In the genomic region with DNA sequence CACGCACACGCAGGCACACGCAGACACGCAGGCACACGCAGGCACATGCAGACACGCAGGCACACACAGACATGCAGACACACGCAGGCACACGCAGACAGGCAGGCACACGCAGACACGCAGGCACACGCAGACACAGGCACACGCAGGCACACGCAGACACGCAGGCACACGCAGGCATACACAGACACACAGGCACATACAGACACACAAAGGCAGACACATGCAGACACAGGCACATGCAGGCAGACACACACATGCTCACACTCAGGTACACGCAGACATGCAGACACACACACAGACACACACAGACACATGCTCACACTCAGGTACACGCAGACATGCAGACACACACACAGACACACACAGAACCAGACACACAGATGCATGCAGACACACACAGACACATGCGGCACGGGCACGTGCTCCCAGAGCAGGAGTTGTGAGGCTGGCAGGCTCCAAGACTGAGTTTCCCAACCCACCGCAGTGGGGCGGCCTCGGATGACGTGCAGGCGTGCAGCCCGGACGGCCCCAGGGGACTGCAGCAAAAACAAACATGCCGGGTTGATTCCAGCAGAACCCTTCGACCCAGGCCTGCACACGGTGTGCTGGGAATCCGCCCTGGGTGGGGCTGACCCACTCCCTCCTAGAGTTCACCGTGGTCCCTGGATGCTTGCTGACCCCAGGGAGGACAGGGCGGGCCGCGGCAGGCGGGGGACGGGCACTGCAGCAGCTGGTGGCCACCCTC, we compare ENCODE assay signal across 1 cellular context.
TF ChIP-seq lines count a peak whose summit lies in the region.

No MANE protein-coding gene starts in this region.

TF ChIP-seq in HepG2, 621 proteins besides CTCF, POLR2A, EP300 and RAD21 (continued from another document and continues in another):
- TF ChIP-seq, protein P1, sequence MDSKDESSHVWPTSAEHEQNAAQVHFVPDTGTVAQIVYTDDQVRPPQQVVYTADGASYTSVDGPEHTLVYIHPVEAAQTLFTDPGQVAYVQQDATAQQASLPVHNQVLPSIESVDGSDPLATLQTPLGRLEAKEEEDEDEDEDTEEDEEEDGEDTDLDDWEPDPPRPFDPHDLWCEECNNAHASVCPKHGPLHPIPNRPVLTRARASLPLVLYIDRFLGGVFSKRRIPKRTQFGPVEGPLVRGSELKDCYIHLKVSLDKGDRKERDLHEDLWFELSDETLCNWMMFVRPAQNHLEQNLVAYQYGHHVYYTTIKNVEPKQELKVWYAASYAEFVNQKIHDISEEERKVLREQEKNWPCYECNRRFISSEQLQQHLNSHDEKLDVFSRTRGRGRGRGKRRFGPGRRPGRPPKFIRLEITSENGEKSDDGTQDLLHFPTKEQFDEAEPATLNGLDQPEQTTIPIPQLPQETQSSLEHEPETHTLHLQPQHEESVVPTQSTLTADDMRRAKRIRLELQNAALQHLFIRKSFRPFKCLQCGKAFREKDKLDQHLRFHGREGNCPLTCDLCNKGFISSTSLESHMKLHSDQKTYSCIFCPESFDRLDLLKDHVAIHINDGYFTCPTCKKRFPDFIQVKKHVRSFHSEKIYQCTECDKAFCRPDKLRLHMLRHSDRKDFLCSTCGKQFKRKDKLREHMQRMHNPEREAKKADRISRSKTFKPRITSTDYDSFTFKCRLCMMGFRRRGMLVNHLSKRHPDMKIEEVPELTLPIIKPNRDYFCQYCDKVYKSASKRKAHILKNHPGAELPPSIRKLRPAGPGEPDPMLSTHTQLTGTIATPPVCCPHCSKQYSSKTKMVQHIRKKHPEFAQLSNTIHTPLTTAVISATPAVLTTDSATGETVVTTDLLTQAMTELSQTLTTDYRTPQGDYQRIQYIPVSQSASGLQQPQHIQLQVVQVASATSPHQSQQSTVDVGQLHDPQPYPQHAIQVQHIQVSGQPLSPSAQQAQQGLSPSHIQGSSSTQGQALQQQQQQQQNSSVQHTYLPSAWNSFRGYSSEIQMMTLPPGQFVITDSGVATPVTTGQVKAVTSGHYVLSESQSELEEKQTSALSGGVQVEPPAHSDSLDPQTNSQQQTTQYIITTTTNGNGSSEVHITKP (CRISPR knock-in tag; IDR thresholded peaks at IDR 0.05; ENCODE audit: low read depth): no peak
- TF ChIP-seq, protein P2, sequence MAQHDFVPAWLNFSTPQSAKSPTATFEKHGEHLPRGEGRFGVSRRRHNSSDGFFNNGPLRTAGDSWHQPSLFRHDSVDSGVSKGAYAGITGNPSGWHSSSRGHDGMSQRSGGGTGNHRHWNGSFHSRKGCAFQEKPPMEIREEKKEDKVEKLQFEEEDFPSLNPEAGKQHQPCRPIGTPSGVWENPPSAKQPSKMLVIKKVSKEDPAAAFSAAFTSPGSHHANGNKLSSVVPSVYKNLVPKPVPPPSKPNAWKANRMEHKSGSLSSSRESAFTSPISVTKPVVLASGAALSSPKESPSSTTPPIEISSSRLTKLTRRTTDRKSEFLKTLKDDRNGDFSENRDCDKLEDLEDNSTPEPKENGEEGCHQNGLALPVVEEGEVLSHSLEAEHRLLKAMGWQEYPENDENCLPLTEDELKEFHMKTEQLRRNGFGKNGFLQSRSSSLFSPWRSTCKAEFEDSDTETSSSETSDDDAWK (CRISPR knock-in tag; IDR thresholded peaks at IDR 0.05): no peak
- TF ChIP-seq ZNF292 (CRISPR knock-in tag; IDR thresholded peaks at IDR 0.05; ENCODE audit: borderline replicate concordance, low read depth) (peak; percentile 90), ZNF230 (CRISPR knock-in tag; IDR thresholded peaks at IDR 0.05) (peak; percentile 93), ZNF282 (IDR thresholded peaks at IDR 0.05; ENCODE audit: partially characterized antibody) (no peak), SRY (CRISPR knock-in tag; IDR thresholded peaks at IDR 0.05) (peak; percentile 86; the same call in 1 of the 2 replicates), ISL2 (CRISPR knock-in tag; IDR thresholded peaks at IDR 0.05) (no peak), RORA (CRISPR knock-in tag; IDR thresholded peaks at IDR 0.05) (no peak), DR1 (CRISPR knock-in tag; IDR thresholded peaks at IDR 0.05) (peak; percentile 38; the same call in 1 of the 2 replicates), ZEB1 (IDR thresholded peaks at IDR 0.05; ENCODE audit: insufficient replicate concordance, low read depth) (no peak), ZNF326 (CRISPR knock-in tag; IDR thresholded peaks at IDR 0.05; ENCODE audit: borderline replicate concordance) (no peak), ZNF780A (CRISPR knock-in tag; IDR thresholded peaks at IDR 0.05) (no peak), TCF12 (IDR thresholded peaks at IDR 0.05) (no peak), TCF12 (CRISPR knock-in tag; IDR thresholded peaks at IDR 0.05) (no peak), RBFOX2 (IDR thresholded peaks at IDR 0.05; ENCODE audit: low read depth, low read length) (peak; percentile 69), ZNF124 (CRISPR knock-in tag; IDR thresholded peaks at IDR 0.05) (no peak), ZSCAN9 (CRISPR knock-in tag; IDR thresholded peaks at IDR 0.05; ENCODE audit: borderline replicate concordance) (no peak), ZNF644 (CRISPR knock-in tag; IDR thresholded peaks at IDR 0.05; ENCODE audit: low read depth) (0 out of 2 replicates have a peak, but pooled peaks have one; percentile 19), ZNF234 (CRISPR knock-in tag; conservative IDR thresholded peaks at IDR 0.05) (no peak), ZSCAN21 (CRISPR knock-in tag; IDR thresholded peaks at IDR 0.05; ENCODE audit: borderline replicate concordance) (peak; percentile 83), ISX (CRISPR knock-in tag; conservative IDR thresholded peaks at IDR 0.05) (no peak), ZNF274 (CRISPR knock-in tag; IDR thresholded peaks at IDR 0.05) (peak; percentile 80; the same call in 1 of the 2 replicates), FOXC1 (CRISPR knock-in tag; IDR thresholded peaks at IDR 0.05; ENCODE audit: borderline replicate concordance) (peak; percentile 88; the same call in 1 of the 2 replicates), ZNF430 (CRISPR knock-in tag; IDR thresholded peaks at IDR 0.05) (no peak; the same call in 1 of the 2 replicates), NFATC3 (CRISPR knock-in tag; IDR thresholded peaks at IDR 0.05) (no peak), NFRKB (IDR thresholded peaks at IDR 0.05) (no peak), SIX4 (CRISPR knock-in tag; IDR thresholded peaks at IDR 0.05) (no peak), SUZ12 (IDR thresholded peaks at IDR 0.05; ENCODE audit: low read depth, low read length) (no peak), ZSCAN29 (CRISPR knock-in tag; conservative IDR thresholded peaks at IDR 0.05) (0 out of 2 replicates have a peak, but pooled peaks have one; percentile 42)
- TF ChIP-seq, protein P3, sequence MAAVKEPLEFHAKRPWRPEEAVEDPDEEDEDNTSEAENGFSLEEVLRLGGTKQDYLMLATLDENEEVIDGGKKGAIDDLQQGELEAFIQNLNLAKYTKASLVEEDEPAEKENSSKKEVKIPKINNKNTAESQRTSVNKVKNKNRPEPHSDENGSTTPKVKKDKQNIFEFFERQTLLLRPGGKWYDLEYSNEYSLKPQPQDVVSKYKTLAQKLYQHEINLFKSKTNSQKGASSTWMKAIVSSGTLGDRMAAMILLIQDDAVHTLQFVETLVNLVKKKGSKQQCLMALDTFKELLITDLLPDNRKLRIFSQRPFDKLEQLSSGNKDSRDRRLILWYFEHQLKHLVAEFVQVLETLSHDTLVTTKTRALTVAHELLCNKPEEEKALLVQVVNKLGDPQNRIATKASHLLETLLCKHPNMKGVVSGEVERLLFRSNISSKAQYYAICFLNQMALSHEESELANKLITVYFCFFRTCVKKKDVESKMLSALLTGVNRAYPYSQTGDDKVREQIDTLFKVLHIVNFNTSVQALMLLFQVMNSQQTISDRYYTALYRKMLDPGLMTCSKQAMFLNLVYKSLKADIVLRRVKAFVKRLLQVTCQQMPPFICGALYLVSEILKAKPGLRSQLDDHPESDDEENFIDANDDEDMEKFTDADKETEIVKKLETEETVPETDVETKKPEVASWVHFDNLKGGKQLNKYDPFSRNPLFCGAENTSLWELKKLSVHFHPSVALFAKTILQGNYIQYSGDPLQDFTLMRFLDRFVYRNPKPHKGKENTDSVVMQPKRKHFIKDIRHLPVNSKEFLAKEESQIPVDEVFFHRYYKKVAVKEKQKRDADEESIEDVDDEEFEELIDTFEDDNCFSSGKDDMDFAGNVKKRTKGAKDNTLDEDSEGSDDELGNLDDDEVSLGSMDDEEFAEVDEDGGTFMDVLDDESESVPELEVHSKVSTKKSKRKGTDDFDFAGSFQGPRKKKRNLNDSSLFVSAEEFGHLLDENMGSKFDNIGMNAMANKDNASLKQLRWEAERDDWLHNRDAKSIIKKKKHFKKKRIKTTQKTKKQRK (IDR thresholded peaks at IDR 0.05; ENCODE audit: low read length): no peak
- TF ChIP-seq, protein P4, sequence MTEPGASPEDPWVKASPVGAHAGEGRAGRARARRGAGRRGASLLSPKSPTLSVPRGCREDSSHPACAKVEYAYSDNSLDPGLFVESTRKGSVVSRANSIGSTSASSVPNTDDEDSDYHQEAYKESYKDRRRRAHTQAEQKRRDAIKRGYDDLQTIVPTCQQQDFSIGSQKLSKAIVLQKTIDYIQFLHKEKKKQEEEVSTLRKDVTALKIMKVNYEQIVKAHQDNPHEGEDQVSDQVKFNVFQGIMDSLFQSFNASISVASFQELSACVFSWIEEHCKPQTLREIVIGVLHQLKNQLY (CRISPR knock-in tag; IDR thresholded peaks at IDR 0.05): peak; percentile 25; the same call in 1 of the 2 replicates
- TF ChIP-seq, protein P5, sequence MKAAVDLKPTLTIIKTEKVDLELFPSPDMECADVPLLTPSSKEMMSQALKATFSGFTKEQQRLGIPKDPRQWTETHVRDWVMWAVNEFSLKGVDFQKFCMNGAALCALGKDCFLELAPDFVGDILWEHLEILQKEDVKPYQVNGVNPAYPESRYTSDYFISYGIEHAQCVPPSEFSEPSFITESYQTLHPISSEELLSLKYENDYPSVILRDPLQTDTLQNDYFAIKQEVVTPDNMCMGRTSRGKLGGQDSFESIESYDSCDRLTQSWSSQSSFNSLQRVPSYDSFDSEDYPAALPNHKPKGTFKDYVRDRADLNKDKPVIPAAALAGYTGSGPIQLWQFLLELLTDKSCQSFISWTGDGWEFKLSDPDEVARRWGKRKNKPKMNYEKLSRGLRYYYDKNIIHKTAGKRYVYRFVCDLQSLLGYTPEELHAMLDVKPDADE (CRISPR knock-in tag; IDR thresholded peaks at IDR 0.05): no peak
- TF ChIP-seq, protein P6, sequence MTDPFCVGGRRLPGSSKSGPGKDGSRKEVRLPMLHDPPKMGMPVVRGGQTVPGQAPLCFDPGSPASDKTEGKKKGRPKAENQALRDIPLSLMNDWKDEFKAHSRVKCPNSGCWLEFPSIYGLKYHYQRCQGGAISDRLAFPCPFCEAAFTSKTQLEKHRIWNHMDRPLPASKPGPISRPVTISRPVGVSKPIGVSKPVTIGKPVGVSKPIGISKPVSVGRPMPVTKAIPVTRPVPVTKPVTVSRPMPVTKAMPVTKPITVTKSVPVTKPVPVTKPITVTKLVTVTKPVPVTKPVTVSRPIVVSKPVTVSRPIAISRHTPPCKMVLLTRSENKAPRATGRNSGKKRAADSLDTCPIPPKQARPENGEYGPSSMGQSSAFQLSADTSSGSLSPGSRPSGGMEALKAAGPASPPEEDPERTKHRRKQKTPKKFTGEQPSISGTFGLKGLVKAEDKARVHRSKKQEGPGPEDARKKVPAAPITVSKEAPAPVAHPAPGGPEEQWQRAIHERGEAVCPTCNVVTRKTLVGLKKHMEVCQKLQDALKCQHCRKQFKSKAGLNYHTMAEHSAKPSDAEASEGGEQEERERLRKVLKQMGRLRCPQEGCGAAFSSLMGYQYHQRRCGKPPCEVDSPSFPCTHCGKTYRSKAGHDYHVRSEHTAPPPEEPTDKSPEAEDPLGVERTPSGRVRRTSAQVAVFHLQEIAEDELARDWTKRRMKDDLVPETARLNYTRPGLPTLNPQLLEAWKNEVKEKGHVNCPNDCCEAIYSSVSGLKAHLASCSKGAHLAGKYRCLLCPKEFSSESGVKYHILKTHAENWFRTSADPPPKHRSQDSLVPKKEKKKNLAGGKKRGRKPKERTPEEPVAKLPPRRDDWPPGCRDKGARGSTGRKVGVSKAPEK (CRISPR knock-in tag; IDR thresholded peaks at IDR 0.05; ENCODE audit: borderline replicate concordance): 0 out of 2 replicates have a peak, but pooled peaks have one; percentile 64
- TF ChIP-seq, protein P7, sequence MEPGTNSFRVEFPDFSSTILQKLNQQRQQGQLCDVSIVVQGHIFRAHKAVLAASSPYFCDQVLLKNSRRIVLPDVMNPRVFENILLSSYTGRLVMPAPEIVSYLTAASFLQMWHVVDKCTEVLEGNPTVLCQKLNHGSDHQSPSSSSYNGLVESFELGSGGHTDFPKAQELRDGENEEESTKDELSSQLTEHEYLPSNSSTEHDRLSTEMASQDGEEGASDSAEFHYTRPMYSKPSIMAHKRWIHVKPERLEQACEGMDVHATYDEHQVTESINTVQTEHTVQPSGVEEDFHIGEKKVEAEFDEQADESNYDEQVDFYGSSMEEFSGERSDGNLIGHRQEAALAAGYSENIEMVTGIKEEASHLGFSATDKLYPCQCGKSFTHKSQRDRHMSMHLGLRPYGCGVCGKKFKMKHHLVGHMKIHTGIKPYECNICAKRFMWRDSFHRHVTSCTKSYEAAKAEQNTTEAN (CRISPR knock-in tag; conservative IDR thresholded peaks at IDR 0.05): peak; percentile 77; the same call in 1 of the 2 replicates
- TF ChIP-seq, protein P8, sequence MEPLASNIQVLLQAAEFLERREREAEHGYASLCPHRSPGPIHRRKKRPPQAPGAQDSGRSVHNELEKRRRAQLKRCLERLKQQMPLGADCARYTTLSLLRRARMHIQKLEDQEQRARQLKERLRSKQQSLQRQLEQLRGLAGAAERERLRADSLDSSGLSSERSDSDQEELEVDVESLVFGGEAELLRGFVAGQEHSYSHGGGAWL (CRISPR knock-in tag; IDR thresholded peaks at IDR 0.05): no peak; the same call in 1 of the 2 replicates
- TF ChIP-seq, protein P9, sequence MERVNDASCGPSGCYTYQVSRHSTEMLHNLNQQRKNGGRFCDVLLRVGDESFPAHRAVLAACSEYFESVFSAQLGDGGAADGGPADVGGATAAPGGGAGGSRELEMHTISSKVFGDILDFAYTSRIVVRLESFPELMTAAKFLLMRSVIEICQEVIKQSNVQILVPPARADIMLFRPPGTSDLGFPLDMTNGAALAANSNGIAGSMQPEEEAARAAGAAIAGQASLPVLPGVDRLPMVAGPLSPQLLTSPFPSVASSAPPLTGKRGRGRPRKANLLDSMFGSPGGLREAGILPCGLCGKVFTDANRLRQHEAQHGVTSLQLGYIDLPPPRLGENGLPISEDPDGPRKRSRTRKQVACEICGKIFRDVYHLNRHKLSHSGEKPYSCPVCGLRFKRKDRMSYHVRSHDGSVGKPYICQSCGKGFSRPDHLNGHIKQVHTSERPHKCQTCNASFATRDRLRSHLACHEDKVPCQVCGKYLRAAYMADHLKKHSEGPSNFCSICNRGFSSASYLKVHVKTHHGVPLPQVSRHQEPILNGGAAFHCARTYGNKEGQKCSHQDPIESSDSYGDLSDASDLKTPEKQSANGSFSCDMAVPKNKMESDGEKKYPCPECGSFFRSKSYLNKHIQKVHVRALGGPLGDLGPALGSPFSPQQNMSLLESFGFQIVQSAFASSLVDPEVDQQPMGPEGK (CRISPR knock-in tag; IDR thresholded peaks at IDR 0.05): peak; percentile 74; the same call in 1 of the 2 replicates
- TF ChIP-seq, protein P10, sequence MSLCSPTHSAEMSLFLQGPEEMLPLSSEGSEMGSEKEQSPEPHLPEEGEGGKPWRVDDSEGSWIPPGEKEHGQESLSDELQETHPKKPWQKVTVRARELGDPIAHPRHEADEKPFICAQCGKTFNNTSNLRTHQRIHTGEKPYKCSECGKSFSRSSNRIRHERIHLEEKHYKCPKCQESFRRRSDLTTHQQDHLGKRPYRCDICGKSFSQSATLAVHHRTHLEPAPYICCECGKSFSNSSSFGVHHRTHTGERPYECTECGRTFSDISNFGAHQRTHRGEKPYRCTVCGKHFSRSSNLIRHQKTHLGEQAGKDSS (CRISPR knock-in tag; IDR thresholded peaks at IDR 0.05; ENCODE audit: borderline replicate concordance, low read depth): peak; percentile 95
- TF ChIP-seq, protein P11, sequence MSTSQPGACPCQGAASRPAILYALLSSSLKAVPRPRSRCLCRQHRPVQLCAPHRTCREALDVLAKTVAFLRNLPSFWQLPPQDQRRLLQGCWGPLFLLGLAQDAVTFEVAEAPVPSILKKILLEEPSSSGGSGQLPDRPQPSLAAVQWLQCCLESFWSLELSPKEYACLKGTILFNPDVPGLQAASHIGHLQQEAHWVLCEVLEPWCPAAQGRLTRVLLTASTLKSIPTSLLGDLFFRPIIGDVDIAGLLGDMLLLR (CRISPR knock-in tag; IDR thresholded peaks at IDR 0.05): no peak
